ENCODE assay signal across 8 cellular contexts in the genomic region with DNA sequence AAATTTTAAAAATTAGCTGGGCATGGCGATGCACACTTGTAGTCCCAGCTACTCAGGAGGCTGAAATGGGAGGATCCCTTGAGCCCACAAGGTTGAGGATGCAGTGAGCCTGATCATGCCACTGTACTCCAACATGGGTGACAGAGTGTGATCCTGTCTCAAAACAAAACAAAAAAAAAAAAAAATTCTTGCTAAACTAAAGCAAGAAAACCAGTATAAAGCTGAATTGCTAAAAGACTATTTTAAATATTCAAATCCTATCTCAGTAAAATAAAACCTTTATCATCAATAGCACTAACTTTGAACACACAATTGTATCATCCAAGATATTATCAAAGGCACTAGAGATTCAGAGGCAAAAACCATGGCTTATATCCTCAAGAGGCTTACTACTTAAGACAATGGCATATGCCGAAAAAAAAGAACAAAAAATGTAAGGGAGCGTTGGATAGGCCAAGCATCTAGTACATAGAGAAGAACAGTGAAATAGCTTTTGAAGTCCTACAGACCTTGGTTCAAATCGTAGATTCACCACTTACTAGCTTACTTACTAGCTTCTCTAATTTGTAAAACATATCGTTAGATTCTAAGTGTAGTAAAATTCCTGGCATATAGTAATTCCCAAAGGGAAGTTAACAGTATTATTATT. TPM values are rescaled to one million over a fixed set of nuclear protein-coding genes. Genes with fewer than 3 reads are reported as not detected.
DNase-seq lines count a peak whose midpoint lies in the region; ATAC-seq and TF ChIP-seq lines count a peak whose summit lies in the region.

No MANE protein-coding gene starts in this region.

- H3K9me3 ChIP-seq in heart right ventricle (no peaks in the 10 kb centered on the region), mucosa of rectum (ENCODE audit: control insufficient read depth in 2 of 2, low read length in 2 of 2) (no peaks in the 10 kb centered on the region), BE2C (no peaks in the 10 kb centered on the region)

- intact Hi-C loops in heart right ventricle (cut with DNase I) (loop anchor here in 7 of 10 donors (1.0 to 10.0 kb wide), 7 partner anchors 43 to 541 kb away; a partner anchor contains a TSS), Right ventricle myocardium inferior (cut with DNase I) (loop anchor here (5.0 kb wide), 2 partner anchors 93 to 107 kb away; no protein-coding TSS in a partner anchor)
- intact Hi-C loops in activated CD8-positive, alpha-beta T cell treated with anti-CD3 and anti-CD28 coated beads for 36 hours (cut with micrococcal nuclease): no loop called here

- CTCF ChIA-PET in activated CD8-positive, alpha-beta T cell treated with anti-CD3 and anti-CD28 coated beads for 36 hours (lab: Charles Lee): interaction anchor here (1.5 kb wide), 1 partner anchor 11 kb away, joined by 5 read pairs; no protein-coding TSS in a partner anchor

- H3K4me1 Mint-ChIP-seq in activated CD8-positive, alpha-beta T cell treated with anti-CD3 and anti-CD28 coated beads for 36 hours (ENCODE audit: low read depth): peaks cover 58% of the 10 kb centered on the region

- TF ChIP-seq CTCF in heart right ventricle (IDR thresholded peaks at IDR 0.05): no peak
- no peak for TF ChIP-seq CTCF in activated CD8-positive, alpha-beta T cell treated with anti-CD3 and anti-CD28 coated beads for 36 hours (IDR thresholded peaks at IDR 0.05)
- TF ChIP-seq CTCF in BE2C (IDR thresholded peaks at IDR 0.05; ENCODE audit: low read depth, low read length): no peak

- DNase-seq in heart right ventricle: no peak
- DNase-seq in Right ventricle myocardium inferior (ENCODE audit: missing footprints): no peak
- DNase-seq in activated CD8-positive, alpha-beta T cell treated with anti-CD3 and anti-CD28 coated beads for 36 hours: no peak
- DNase-seq in activated CD4-positive, alpha-beta T cell treated with anti-CD3 and anti-CD28 coated beads, Interleukin-2, amount 50 U/mL, for 48 hours: no peak
- no peak for DNase-seq in BE2C

- ATAC-seq in heart right ventricle (no peak), Right ventricle myocardium inferior (no peak), GM19452 (IDR thresholded peaks at IDR 0.05; ENCODE audit: unreplicated experiment) (no peak)
- ATAC-seq in activated CD8-positive, alpha-beta T cell treated with anti-CD3 and anti-CD28 coated beads for 36 hours: no peak

- POLR2A ChIA-PET in activated CD8-positive, alpha-beta T cell treated with anti-CD3 and anti-CD28 coated beads for 36 hours (lab: Charles Lee): interaction anchor here (4.3 kb wide), 1 partner anchor 10 kb away, joined by 28 read pairs; no protein-coding TSS in a partner anchor

- H3K4me3 ChIP-seq in heart right ventricle (peak overlapping the region in 7 of 10 donors; percentile 15 to 87 (median 78)), mucosa of rectum (ENCODE audit: low read length in 2 of 2) (peak overlapping the region; percentile 39 to 55), urinary bladder (ENCODE audit: low read depth, low read length) (no peak overlapping the region), BE2C (ENCODE audit: low read depth, low read length) (no peak overlapping the region)

- H3K9ac ChIP-seq in mucosa of rectum (ENCODE audit: low read depth in 1 of 2, low read length in 2 of 2): peak overlapping the region in 1 of 2 donors; percentile 65

- H3K4me1 ChIP-seq in heart right ventricle: peaks cover 0 to 79% (median 66%) of the 10 kb centered on the region in 9 donors
- peaks cover 27 to 51% of the 10 kb centered on the region in 2 donors for H3K4me1 ChIP-seq in mucosa of rectum (ENCODE audit: control insufficient read depth in 2 of 2, insufficient read depth in 2 of 2, low read length in 2 of 2)
- H3K4me1 ChIP-seq in urinary bladder (ENCODE audit: insufficient read depth): no peaks in the 10 kb centered on the region
- no peaks in the 10 kb centered on the region for H3K4me1 ChIP-seq in BE2C

- 48 to 55% methylated on average over 5 of the region's 5 CpGs for WGBS in heart right ventricle, 2 donors
- WGBS in urinary bladder: 77% methylated on average over 5 of the region's 5 CpGs

- H3K36me3 Mint-ChIP-seq in activated CD8-positive, alpha-beta T cell treated with anti-CD3 and anti-CD28 coated beads for 36 hours (ENCODE audit: low read depth): peaks cover 3% of the 10 kb centered on the region

- H3K27ac Mint-ChIP-seq in activated CD8-positive, alpha-beta T cell treated with anti-CD3 and anti-CD28 coated beads for 36 hours: peak overlapping the region; percentile 63

- H3K27me3 ChIP-seq in heart right ventricle: no peaks in the 10 kb centered on the region
- no peaks in the 10 kb centered on the region for H3K27me3 ChIP-seq in mucosa of rectum (ENCODE audit: control insufficient read depth in 2 of 2, insufficient read depth in 2 of 2, low read length in 2 of 2)
- no peaks in the 10 kb centered on the region for H3K27me3 ChIP-seq in BE2C

- no peaks in the 10 kb centered on the region for H3K36me3 ChIP-seq in heart right ventricle
- H3K36me3 ChIP-seq in mucosa of rectum (ENCODE audit: control insufficient read depth in 2 of 2, insufficient read depth in 2 of 2, low read length in 2 of 2): no peaks in the 10 kb centered on the region
- no peaks in the 10 kb centered on the region for H3K36me3 ChIP-seq in urinary bladder (ENCODE audit: insufficient read depth)
- no peaks in the 10 kb centered on the region for H3K36me3 ChIP-seq in BE2C

- H3K4me3 Mint-ChIP-seq in activated CD8-positive, alpha-beta T cell treated with anti-CD3 and anti-CD28 coated beads for 36 hours: peak overlapping the region; percentile 34

- H3K27ac ChIP-seq in heart right ventricle (peak overlapping the region in 9 of 10 donors; percentile 51 to 95 (median 91)), mucosa of rectum (ENCODE audit: low read depth in 2 of 2, low read length in 2 of 2) (peak overlapping the region; percentile 10 to 26), urinary bladder (ENCODE audit: low read depth) (peak overlapping the region; percentile 73)

- no peaks in the 10 kb centered on the region for H3K27me3 Mint-ChIP-seq in activated CD8-positive, alpha-beta T cell treated with anti-CD3 and anti-CD28 coated beads for 36 hours

- no peaks in the 10 kb centered on the region for H3K9me3 Mint-ChIP-seq in activated CD8-positive, alpha-beta T cell treated with anti-CD3 and anti-CD28 coated beads for 36 hours

RNA-seq across cellular contexts. Expression of a gene that starts 3.6 kb away (rescaled TPM):
- total RNA-seq in heart right ventricle (10 to 100 TPM; 52.9 to 81.4 (median 63.9) TPM), Right ventricle myocardium inferior (66.1 TPM), urinary bladder (96.2 TPM)
- polyA plus RNA-seq in heart right ventricle (10 to 100 TPM; 12.4 to 27.4 TPM), urinary bladder (21.5 TPM)
- 10 to 100 TPM; 56.6 to 63.6 TPM for total RNA-seq in activated CD8-positive, alpha-beta T cell treated with anti-CD3 and anti-CD28 coated beads for 36 hours
- 10.8 TPM for polyA plus RNA-seq in BE2C (2012; ENCODE audit: insufficient read depth, insufficient read length, low read depth)

Comparison
In these comparisons a context has a peak if more than half of its experiments do, and no peak if none do; other contexts are left out.
1. H3K27ac ChIP-seq: peak in every context shown above with its lines; median percentile 91 in heart right ventricle; 73 in urinary bladder; 18 in mucosa of rectum.
2. H3K4me3 ChIP-seq: peak in heart right ventricle (7 of 10) and mucosa of rectum (2 of 2); none in urinary bladder (single experiment) and BE2C (single experiment).